Comparison of ENCODE assay signal across 10 cellular contexts in the genomic region with DNA sequence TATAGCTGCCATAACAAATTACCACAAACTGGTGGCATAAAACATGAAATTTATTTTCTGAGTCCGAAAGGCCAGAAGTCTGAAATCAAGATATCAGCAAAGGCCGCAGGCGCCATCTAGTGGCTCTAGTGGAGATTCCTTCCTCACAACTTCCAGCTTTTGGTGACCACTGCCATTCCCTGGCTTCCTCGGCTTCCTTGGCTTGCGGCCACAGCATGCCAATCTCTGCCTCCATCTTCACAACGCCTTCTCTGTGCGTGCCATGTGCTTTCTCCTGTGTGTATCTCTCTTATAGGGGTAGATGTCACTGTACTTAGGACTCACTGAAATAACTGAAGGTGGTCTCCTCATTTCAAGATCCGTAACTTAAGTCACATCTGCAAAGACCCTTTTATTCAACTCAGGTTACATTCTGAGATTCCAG. TPM values are rescaled to one million over a fixed set of nuclear protein-coding genes. Genes with fewer than 3 reads are reported as not detected.
DNase-seq lines count a peak whose midpoint lies in the region; ATAC-seq and TF ChIP-seq lines count a peak whose summit lies in the region.
"Had no signal": no experiment of that assay in that cellular context is flagged by ENCODE, and none has a peak within 500 bp of the region (broad histone marks: within the 10 kb centered on the region; RNA-seq: fewer than 3 reads in every experiment).

No MANE protein-coding gene starts in this region.

- no peaks in the 10 kb centered on the region for H3K9me3 ChIP-seq in MM.1S (replicated peaks; ENCODE audit: insufficient read depth, low read length)
- no peaks in the 10 kb centered on the region for H3K9me3 ChIP-seq in SK-N-MC (ENCODE audit: low read depth, low read length)

- no peak for ATAC-seq in HG02571 (IDR thresholded peaks at IDR 0.05; ENCODE audit: unreplicated experiment)

- intact Hi-C loops in posterior cingulate gyrus (cut with DNase I) = loop anchor here (1.0 kb wide), 1 partner anchor 438 kb away; no protein-coding TSS in a partner anchor

- H3K27ac ChIP-seq in MM.1S (ENCODE audit: low read length) = no peak overlapping the region
- no peak overlapping the region for H3K27ac ChIP-seq in SK-N-MC
- H3K27ac ChIP-seq: BLaER1 treated with 17β-estradiol and CSF1 and Interleukin-3, amounts not matched to agents 10 nM and 100 nM; skin epidermis had no signal

- peaks cover 38% of the 10 kb centered on the region for H3K27me3 Mint-ChIP-seq in activated naive CD4-positive, alpha-beta T cell treated with anti-CD3 and anti-CD28 coated beads, Interleukin-2, amount 10 ng/mL, durations not matched to agents 7 days and 5 days
- H3K27me3 Mint-ChIP-seq in glutamatergic neuron (ENCODE audit: unreplicated experiment) = peaks cover 10% of the 10 kb centered on the region

- H3K36me3 Mint-ChIP-seq in activated naive CD4-positive, alpha-beta T cell treated with anti-CD3 and anti-CD28 coated beads, Interleukin-2, amount 10 ng/mL, durations not matched to agents 7 days and 5 days = no peaks in the 10 kb centered on the region
- peaks cover 7% of the 10 kb centered on the region for H3K36me3 Mint-ChIP-seq in glutamatergic neuron (ENCODE audit: unreplicated experiment)

- H3K4me3 ChIP-seq in MM.1S (ENCODE audit: low read length) (no peak overlapping the region), SK-N-MC (no peak overlapping the region)
- H3K4me3 ChIP-seq: BLaER1 treated with 17β-estradiol and CSF1 and Interleukin-3, amounts not matched to agents 10 nM and 100 nM; skin epidermis had no signal

- no peaks in the 10 kb centered on the region for H3K27me3 ChIP-seq in MM.1S (replicated peaks; ENCODE audit: insufficient read depth, low read length)
- H3K27me3 ChIP-seq: BLaER1 treated with 17β-estradiol and CSF1 and Interleukin-3, amounts not matched to agents 10 nM and 100 nM had no signal

- TF ChIP-seq CTCF in MM.1S (IDR thresholded peaks at IDR 0.05; ENCODE audit: low read length) (peak; percentile 67), glutamatergic neuron (IDR thresholded peaks at IDR 0.05; ENCODE audit: partially characterized antibody, unreplicated experiment) (peak; percentile 84)

- H2AFZ ChIP-seq in MM.1S (ENCODE audit: low read length) = no peak overlapping the region

- no peak overlapping the region for H3K4me3 Mint-ChIP-seq in activated naive CD4-positive, alpha-beta T cell treated with anti-CD3 and anti-CD28 coated beads, Interleukin-2, amount 10 ng/mL, durations not matched to agents 7 days and 5 days
- H3K4me3 Mint-ChIP-seq in glutamatergic neuron (ENCODE audit: unreplicated experiment) = no peak overlapping the region

- H3K9ac ChIP-seq in MM.1S (ENCODE audit: low read length) (no peak overlapping the region), SK-N-MC (ENCODE audit: insufficient read length) (no peak overlapping the region)
- H3K9ac ChIP-seq: BLaER1 treated with 17β-estradiol and CSF1 and Interleukin-3, amounts not matched to agents 10 nM and 100 nM had no signal

- H3F3A ChIP-seq in MM.1S (ENCODE audit: insufficient read depth, low read length) = no peaks in the 10 kb centered on the region

- H3K4me1 Mint-ChIP-seq in activated naive CD4-positive, alpha-beta T cell treated with anti-CD3 and anti-CD28 coated beads, Interleukin-2, amount 10 ng/mL, durations not matched to agents 7 days and 5 days = peaks cover 2% of the 10 kb centered on the region
- H3K4me1 Mint-ChIP-seq in glutamatergic neuron (ENCODE audit: low read depth, unreplicated experiment) = no peaks in the 10 kb centered on the region

- no peaks in the 10 kb centered on the region for H3K4me1 ChIP-seq in MM.1S (ENCODE audit: low read length)

- H4K20me1 ChIP-seq in MM.1S (ENCODE audit: insufficient read depth, low read length) = no peaks in the 10 kb centered on the region
- H4K20me1 ChIP-seq: BLaER1 treated with 17β-estradiol and CSF1 and Interleukin-3, amounts not matched to agents 10 nM and 100 nM had no signal

- no peak overlapping the region for H3K4me2 ChIP-seq in MM.1S (ENCODE audit: low read depth, low read length)
- H3K4me2 ChIP-seq: BLaER1 treated with 17β-estradiol and CSF1 and Interleukin-3, amounts not matched to agents 10 nM and 100 nM had no signal

- no peaks in the 10 kb centered on the region for H3K9me3 Mint-ChIP-seq in activated naive CD4-positive, alpha-beta T cell treated with anti-CD3 and anti-CD28 coated beads, Interleukin-2, amount 10 ng/mL, durations not matched to agents 7 days and 5 days
- peaks cover 3% of the 10 kb centered on the region for H3K9me3 Mint-ChIP-seq in glutamatergic neuron (ENCODE audit: unreplicated experiment)

- CTCF ChIA-PET in activated naive CD4-positive, alpha-beta T cell treated with anti-CD3 and anti-CD28 coated beads, Interleukin-2, amount 10 ng/mL, durations not matched to agents 7 days and 5 days (lab: Charles Lee) = interaction anchor here (0.6 to 5.8 kb wide), 28 partner anchors 9 to 586 kb away, joined by 3 to 71 read pairs (median 4); a partner anchor contains a TSS

- no peaks in the 10 kb centered on the region for H3K79me2 ChIP-seq in MM.1S (ENCODE audit: low read length)

- no peaks in the 10 kb centered on the region for H3K9me2 ChIP-seq in MM.1S (replicated peaks; ENCODE audit: insufficient read depth, low read length)

- H3K27ac Mint-ChIP-seq in activated naive CD4-positive, alpha-beta T cell treated with anti-CD3 and anti-CD28 coated beads, Interleukin-2, amount 10 ng/mL, durations not matched to agents 7 days and 5 days = no peak overlapping the region
- no peak overlapping the region for H3K27ac Mint-ChIP-seq in glutamatergic neuron (ENCODE audit: unreplicated experiment)

- DNase-seq in NCI-H1417 (lab: John Stamatoyannopoulos, UW) (peak; percentile 73 to 92 (median 78)), NCI-H1417 treated with DMSO at 0.1 percent for 48 hours (lab: John Stamatoyannopoulos, UW) (no peak), MM.1S (peak; percentile 44), SK-N-MC (ENCODE audit: low read depth, low spot score) (peak; percentile 20), glutamatergic neuron (peak; percentile 78), posterior cingulate gyrus (peak; percentile 31 to 95 (median 70))
- DNase-seq in activated naive CD4-positive, alpha-beta T cell treated with anti-CD3 and anti-CD28 coated beads, Interleukin-2, amount 10 ng/mL, durations not matched to agents 7 days and 5 days = peak; percentile 73

- H3K36me3 ChIP-seq in MM.1S (replicated peaks; ENCODE audit: insufficient read depth, low read length) = no peaks in the 10 kb centered on the region
- no peaks in the 10 kb centered on the region for H3K36me3 ChIP-seq in SK-N-MC (ENCODE audit: insufficient read depth, low read length)

RNA-seq across cellular contexts. Expression of a gene that starts 5.4 kb away (rescaled TPM):
- 0.69 TPM for total RNA-seq in glutamatergic neuron (ENCODE audit: unreplicated experiment)
